In the genomic region with DNA sequence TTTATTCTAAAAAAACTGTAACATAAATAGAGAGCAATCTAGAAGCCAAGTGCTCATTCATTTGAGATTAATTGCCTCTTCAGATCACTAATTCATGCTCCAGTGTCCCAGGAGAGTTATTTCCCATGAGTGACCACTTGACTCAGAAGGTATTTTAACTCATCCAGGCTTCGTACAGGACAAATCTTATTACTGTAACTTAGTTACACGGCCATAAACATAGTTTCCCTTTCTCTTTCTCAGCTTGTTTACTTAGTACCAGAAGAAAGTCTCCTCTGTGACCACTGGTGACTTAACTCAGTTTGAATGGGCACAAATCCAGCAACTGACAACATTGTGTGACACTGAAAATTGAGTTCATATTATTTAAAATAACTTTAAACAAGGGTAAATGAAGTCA, we compare ENCODE assay signal across 1 cellular context.
TF ChIP-seq lines count a peak whose summit lies in the region.

No MANE protein-coding gene starts in this region.

TF ChIP-seq in GM12878, 131 proteins besides CTCF, POLR2A, EP300 and RAD21:
- TF ChIP-seq, protein P1, sequence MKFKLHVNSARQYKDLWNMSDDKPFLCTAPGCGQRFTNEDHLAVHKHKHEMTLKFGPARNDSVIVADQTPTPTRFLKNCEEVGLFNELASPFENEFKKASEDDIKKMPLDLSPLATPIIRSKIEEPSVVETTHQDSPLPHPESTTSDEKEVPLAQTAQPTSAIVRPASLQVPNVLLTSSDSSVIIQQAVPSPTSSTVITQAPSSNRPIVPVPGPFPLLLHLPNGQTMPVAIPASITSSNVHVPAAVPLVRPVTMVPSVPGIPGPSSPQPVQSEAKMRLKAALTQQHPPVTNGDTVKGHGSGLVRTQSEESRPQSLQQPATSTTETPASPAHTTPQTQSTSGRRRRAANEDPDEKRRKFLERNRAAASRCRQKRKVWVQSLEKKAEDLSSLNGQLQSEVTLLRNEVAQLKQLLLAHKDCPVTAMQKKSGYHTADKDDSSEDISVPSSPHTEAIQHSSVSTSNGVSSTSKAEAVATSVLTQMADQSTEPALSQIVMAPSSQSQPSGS (IDR thresholded peaks at IDR 0.05; ENCODE audit: low read length), result no peak
- TF ChIP-seq KLF5 (IDR thresholded peaks at IDR 0.05; ENCODE audit: partially characterized antibody) (no peak), NFXL1 (IDR thresholded peaks at IDR 0.05; ENCODE audit: borderline replicate concordance) (no peak), LARP7 (IDR thresholded peaks at IDR 0.05) (no peak), MTA2 (IDR thresholded peaks at IDR 0.05; ENCODE audit: low read depth) (no peak), POLR2AphosphoS5 (IDR thresholded peaks at IDR 0.05; ENCODE audit: low read length) (no peak), ETV6 (conservative IDR thresholded peaks at IDR 0.05 in 1 of 2, IDR thresholded peaks at IDR 0.05 in 1 of 2; ENCODE audit: borderline replicate concordance in 1 of 2, low read depth in 1 of 2) (no peak), NBN (IDR thresholded peaks at IDR 0.05) (no peak), EED (IDR thresholded peaks at IDR 0.05; ENCODE audit: low read depth) (no peak), TBL1XR1 (IDR thresholded peaks at IDR 0.05; ENCODE audit: low read depth, low read length) (no peak)
- TF ChIP-seq, protein P2, sequence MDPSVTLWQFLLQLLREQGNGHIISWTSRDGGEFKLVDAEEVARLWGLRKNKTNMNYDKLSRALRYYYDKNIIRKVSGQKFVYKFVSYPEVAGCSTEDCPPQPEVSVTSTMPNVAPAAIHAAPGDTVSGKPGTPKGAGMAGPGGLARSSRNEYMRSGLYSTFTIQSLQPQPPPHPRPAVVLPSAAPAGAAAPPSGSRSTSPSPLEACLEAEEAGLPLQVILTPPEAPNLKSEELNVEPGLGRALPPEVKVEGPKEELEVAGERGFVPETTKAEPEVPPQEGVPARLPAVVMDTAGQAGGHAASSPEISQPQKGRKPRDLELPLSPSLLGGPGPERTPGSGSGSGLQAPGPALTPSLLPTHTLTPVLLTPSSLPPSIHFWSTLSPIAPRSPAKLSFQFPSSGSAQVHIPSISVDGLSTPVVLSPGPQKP (IDR thresholded peaks at IDR 0.05; ENCODE audit: low read depth, low read length), result no peak
- TF ChIP-seq, protein P3, sequence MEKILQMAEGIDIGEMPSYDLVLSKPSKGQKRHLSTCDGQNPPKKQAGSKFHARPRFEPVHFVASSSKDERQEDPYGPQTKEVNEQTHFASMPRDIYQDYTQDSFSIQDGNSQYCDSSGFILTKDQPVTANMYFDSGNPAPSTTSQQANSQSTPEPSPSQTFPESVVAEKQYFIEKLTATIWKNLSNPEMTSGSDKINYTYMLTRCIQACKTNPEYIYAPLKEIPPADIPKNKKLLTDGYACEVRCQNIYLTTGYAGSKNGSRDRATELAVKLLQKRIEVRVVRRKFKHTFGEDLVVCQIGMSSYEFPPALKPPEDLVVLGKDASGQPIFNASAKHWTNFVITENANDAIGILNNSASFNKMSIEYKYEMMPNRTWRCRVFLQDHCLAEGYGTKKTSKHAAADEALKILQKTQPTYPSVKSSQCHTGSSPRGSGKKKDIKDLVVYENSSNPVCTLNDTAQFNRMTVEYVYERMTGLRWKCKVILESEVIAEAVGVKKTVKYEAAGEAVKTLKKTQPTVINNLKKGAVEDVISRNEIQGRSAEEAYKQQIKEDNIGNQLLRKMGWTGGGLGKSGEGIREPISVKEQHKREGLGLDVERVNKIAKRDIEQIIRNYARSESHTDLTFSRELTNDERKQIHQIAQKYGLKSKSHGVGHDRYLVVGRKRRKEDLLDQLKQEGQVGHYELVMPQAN (conservative IDR thresholded peaks at IDR 0.05), result no peak
- TF ChIP-seq, protein P4, sequence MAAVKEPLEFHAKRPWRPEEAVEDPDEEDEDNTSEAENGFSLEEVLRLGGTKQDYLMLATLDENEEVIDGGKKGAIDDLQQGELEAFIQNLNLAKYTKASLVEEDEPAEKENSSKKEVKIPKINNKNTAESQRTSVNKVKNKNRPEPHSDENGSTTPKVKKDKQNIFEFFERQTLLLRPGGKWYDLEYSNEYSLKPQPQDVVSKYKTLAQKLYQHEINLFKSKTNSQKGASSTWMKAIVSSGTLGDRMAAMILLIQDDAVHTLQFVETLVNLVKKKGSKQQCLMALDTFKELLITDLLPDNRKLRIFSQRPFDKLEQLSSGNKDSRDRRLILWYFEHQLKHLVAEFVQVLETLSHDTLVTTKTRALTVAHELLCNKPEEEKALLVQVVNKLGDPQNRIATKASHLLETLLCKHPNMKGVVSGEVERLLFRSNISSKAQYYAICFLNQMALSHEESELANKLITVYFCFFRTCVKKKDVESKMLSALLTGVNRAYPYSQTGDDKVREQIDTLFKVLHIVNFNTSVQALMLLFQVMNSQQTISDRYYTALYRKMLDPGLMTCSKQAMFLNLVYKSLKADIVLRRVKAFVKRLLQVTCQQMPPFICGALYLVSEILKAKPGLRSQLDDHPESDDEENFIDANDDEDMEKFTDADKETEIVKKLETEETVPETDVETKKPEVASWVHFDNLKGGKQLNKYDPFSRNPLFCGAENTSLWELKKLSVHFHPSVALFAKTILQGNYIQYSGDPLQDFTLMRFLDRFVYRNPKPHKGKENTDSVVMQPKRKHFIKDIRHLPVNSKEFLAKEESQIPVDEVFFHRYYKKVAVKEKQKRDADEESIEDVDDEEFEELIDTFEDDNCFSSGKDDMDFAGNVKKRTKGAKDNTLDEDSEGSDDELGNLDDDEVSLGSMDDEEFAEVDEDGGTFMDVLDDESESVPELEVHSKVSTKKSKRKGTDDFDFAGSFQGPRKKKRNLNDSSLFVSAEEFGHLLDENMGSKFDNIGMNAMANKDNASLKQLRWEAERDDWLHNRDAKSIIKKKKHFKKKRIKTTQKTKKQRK (IDR thresholded peaks at IDR 0.05; ENCODE audit: low read depth, low read length), result no peak
